Comparison of ENCODE assay signal across 8 cellular contexts in genomic region chr2:137888845-137889244, GRCh38.
DNase-seq lines count a peak whose midpoint lies in the region; TF ChIP-seq lines count a peak whose summit lies in the region.

No MANE protein-coding gene starts in this region.

- TF ChIP-seq CTCF in MCF 10A (IDR thresholded peaks at IDR 0.05; ENCODE audit: unreplicated experiment) = peak; percentile 55
- TF ChIP-seq CTCF in breast epithelium (IDR thresholded peaks at IDR 0.05) = no peak
- no peak for TF ChIP-seq CTCF in endothelial cell (IDR thresholded peaks at IDR 0.05; ENCODE audit: unreplicated experiment)
- peak; percentile 76 for TF ChIP-seq CTCF in progenitor cell of endocrine pancreas (IDR thresholded peaks at IDR 0.05; ENCODE audit: unreplicated experiment)

- TF ChIP-seq POLR2A in breast epithelium (IDR thresholded peaks at IDR 0.05) = no peak

- H3K4me1 Mint-ChIP-seq in MCF 10A (ENCODE audit: insufficient read depth, unreplicated experiment) (peaks cover 10% of the 10 kb centered on the region), endothelial cell (ENCODE audit: unreplicated experiment) (no peaks in the 10 kb centered on the region), progenitor cell of endocrine pancreas (ENCODE audit: low read depth) (peaks cover 25% of the 10 kb centered on the region)

- no TSS peak for BruUV-seq in MCF 10A (replicated peaks; lab: Mats Ljungman, UMichigan)

- H3K27ac Mint-ChIP-seq in MCF 10A (ENCODE audit: low read depth, unreplicated experiment) (no peak overlapping the region), endothelial cell (ENCODE audit: unreplicated experiment) (no peak overlapping the region), progenitor cell of endocrine pancreas (no peak overlapping the region)

- DNase-seq in MCF 10A (ENCODE audit: unreplicated experiment) (peak; percentile 53), breast epithelium (ENCODE audit: low spot score in 2 of 2) (no peak), NCI-H345 (lab: John Stamatoyannopoulos, UW) (peak; percentile 46), endothelial cell (ENCODE audit: low spot score) (peak; percentile 62), progenitor cell of endocrine pancreas (ENCODE audit: low spot score, unreplicated experiment) (peak; percentile 37), NOMO-1 treated with DMSO at 0.1 percent for 48 hours (lab: John Stamatoyannopoulos, UW; ENCODE audit: unreplicated experiment) (no peak)
- no peak for DNase-seq in NK-92 treated with Interleukin-12 subunit alpha and Interleukin-12 subunit beta, amount 100 ng/mL, for 24 hours (lab: John Stamatoyannopoulos, UW)
- DNase-seq in stimulated activated CD4-positive, alpha-beta T cell treated with anti-CD3 and anti-CD28 coated beads, Interleukin-1b, Interleukin-23, amount 100 ng/mL, for 48 hours = no peak

- no peak overlapping the region for H3K27ac ChIP-seq in breast epithelium

- POLR2A ChIA-PET in MCF 10A (lab: Yijun Ruan, JAX) = interaction anchor here (0.6 to 0.7 kb wide), 2 partner anchors 475 to 916 kb away, joined by 3 to 5 read pairs; no protein-coding TSS in a partner anchor

- H3K4me1 ChIP-seq in breast epithelium = no peaks in the 10 kb centered on the region

- intact Hi-C loops in MCF 10A (cut with micrococcal nuclease) = loop anchor here (1.0 kb wide), 1 partner anchor 938 kb away; no protein-coding TSS in a partner anchor
- intact Hi-C loops in breast epithelium (cut with DNase I; ENCODE audit: low total_unique reads) = no loop called here

- H3K9me3 Mint-ChIP-seq in MCF 10A (ENCODE audit: unreplicated experiment) = no peaks in the 10 kb centered on the region
- no peaks in the 10 kb centered on the region for H3K9me3 Mint-ChIP-seq in endothelial cell (ENCODE audit: unreplicated experiment)
- no peaks in the 10 kb centered on the region for H3K9me3 Mint-ChIP-seq in progenitor cell of endocrine pancreas (ENCODE audit: low read depth)

- no peaks in the 10 kb centered on the region for H3K27me3 Mint-ChIP-seq in MCF 10A (ENCODE audit: insufficient read depth, unreplicated experiment)
- peaks cover 4% of the 10 kb centered on the region for H3K27me3 Mint-ChIP-seq in endothelial cell (ENCODE audit: unreplicated experiment)
- H3K27me3 Mint-ChIP-seq in progenitor cell of endocrine pancreas = no peaks in the 10 kb centered on the region

- H3K9me3 ChIP-seq in breast epithelium = no peaks in the 10 kb centered on the region

- no peaks in the 10 kb centered on the region for H3K36me3 ChIP-seq in breast epithelium

- H3K27me3 ChIP-seq in breast epithelium = no peaks in the 10 kb centered on the region

- CTCF ChIA-PET in MCF 10A (lab: Yijun Ruan, JAX) = interaction anchor here (0.6 to 3.5 kb wide), 27 partner anchors 9 to 1654 kb away, joined by 3 to 29 read pairs (median 4); no protein-coding TSS in a partner anchor

- no peak overlapping the region for H3K4me3 ChIP-seq in breast epithelium

- H3K4me3 Mint-ChIP-seq in MCF 10A (ENCODE audit: unreplicated experiment) (no peak overlapping the region), endothelial cell (ENCODE audit: unreplicated experiment) (no peak overlapping the region), progenitor cell of endocrine pancreas (ENCODE audit: low read depth) (no peak overlapping the region)

- no peaks in the 10 kb centered on the region for H3K36me3 Mint-ChIP-seq in MCF 10A (ENCODE audit: insufficient read depth, unreplicated experiment)
- H3K36me3 Mint-ChIP-seq in endothelial cell (ENCODE audit: low read depth, unreplicated experiment) = no peaks in the 10 kb centered on the region
- H3K36me3 Mint-ChIP-seq in progenitor cell of endocrine pancreas (ENCODE audit: insufficient read depth) = no peaks in the 10 kb centered on the region

Comparison
In these comparisons a context has a peak if more than half of its experiments do, and no peak if none do; other contexts are left out.
1. DNase-seq: peak in MCF 10A (single experiment), NCI-H345 (single experiment), endothelial cell (single experiment) and progenitor cell of endocrine pancreas (single experiment); none in breast epithelium (0 of 2), NK-92 treated with Interleukin-12 subunit alpha and Interleukin-12 subunit beta, amount 100 ng/mL, for 24 hours (single experiment), stimulated activated CD4-positive, alpha-beta T cell treated with anti-CD3 and anti-CD28 coated beads, Interleukin-1b, Interleukin-23, amount 100 ng/mL, for 48 hours (single experiment) and NOMO-1 treated with DMSO at 0.1 percent for 48 hours (single experiment).
2. CTCF ChIP-seq: peak in MCF 10A (single experiment) and progenitor cell of endocrine pancreas (single experiment); none in breast epithelium (0 of 3) and endothelial cell (single experiment).